ENCODE assay signal across 8 cellular contexts in the genomic region with DNA sequence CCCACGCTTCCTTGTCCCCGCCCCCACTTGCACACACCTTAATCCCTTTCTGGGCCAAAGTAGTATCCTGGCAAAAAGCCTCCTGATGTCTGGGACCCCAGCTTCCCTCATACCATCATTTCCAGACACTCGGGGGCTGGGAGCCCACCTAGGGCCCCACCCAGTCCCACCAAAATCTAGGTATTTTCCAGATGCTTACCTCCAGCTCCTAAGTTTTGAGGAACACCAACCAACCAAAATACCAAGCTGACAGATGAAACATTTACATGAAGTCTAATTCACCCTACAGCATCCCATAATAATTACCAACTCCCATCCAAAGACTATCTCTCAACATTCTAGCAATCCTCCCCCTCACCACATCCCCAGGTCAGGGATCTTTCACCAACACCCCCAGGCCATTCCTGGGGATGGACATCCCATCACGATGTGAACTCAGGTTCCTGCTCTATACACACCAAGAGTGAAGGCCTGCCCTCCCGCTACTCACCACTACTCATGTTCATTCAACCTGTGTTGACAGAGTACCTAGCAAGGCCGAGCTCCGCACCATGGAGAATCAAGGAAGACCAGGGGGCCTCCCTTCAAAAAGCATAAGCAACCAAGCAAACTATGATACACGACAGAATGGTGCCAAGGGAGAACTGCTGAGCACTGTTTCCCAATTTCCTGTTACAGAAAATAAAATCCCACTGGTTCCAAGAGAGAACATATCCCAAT. TPM values are rescaled to one million over a fixed set of nuclear protein-coding genes. Genes with fewer than 3 reads are reported as not detected.
DNase-seq lines count a peak whose midpoint lies in the region; ATAC-seq and TF ChIP-seq lines count a peak whose summit lies in the region.

No MANE protein-coding gene starts in this region.

- H3K27me3 Mint-ChIP-seq in naive thymus-derived CD4-positive, alpha-beta T cell, result no peaks in the 10 kb centered on the region

- BruUV-seq in IMR-90 (replicated peaks; lab: Mats Ljungman, UMichigan), result no TSS peak

- H3K4me3 ChIP-seq in ACC112 (ENCODE audit: low read depth, low read length), result no peak overlapping the region
- no peak overlapping the region for H3K4me3 ChIP-seq in IMR-90 (ENCODE audit: insufficient read depth, low read depth, low read length)
- no peak overlapping the region for H3K4me3 ChIP-seq in naive thymus-derived CD4-positive, alpha-beta T cell (ENCODE audit: low read length)

- no peak overlapping the region for H2AFZ ChIP-seq in ACC112 (ENCODE audit: low read length, unreplicated experiment)
- H2AFZ ChIP-seq in IMR-90 (replicated peaks; ENCODE audit: low read length, poor library complexity), result no peak overlapping the region

- no peak overlapping the region for H4K91ac ChIP-seq in IMR-90 (ENCODE audit: insufficient read depth, low read depth, low read length)

- no peak for TF ChIP-seq CTCF in IMR-90 (conservative IDR thresholded peaks at IDR 0.05; ENCODE audit: low read depth, low read length)

- no peak overlapping the region for H4K5ac ChIP-seq in IMR-90 (ENCODE audit: low read depth, low read length)

- no peak overlapping the region for H3K9ac ChIP-seq in IMR-90 (ENCODE audit: low read depth, low read length)

- peak overlapping the region; percentile 11 for H2AK9ac ChIP-seq in IMR-90 (replicated peaks; ENCODE audit: low read depth, low read length, poor library complexity)

- no peak overlapping the region for H2BK15ac ChIP-seq in IMR-90 (ENCODE audit: low read depth, low read length)

- H3K36me3 ChIP-seq in ACC112 (ENCODE audit: insufficient read depth, low read length), result peaks cover 4% of the 10 kb centered on the region; the same call in 1 of the 2 replicates
- H3K36me3 ChIP-seq in IMR-90 (ENCODE audit: control insufficient read depth, insufficient read depth, low read length), result peaks cover 9% of the 10 kb centered on the region
- peaks cover 0 to 6% (median 0%) of the 10 kb centered on the region in 3 experiments for H3K36me3 ChIP-seq in naive thymus-derived CD4-positive, alpha-beta T cell (ENCODE audit: control insufficient read depth in 2 of 3, insufficient read depth in 3 of 3, low read length in 3 of 3)

- H3K23ac ChIP-seq in IMR-90 (ENCODE audit: low read depth, low read length), result no peak overlapping the region

- no peak overlapping the region for H3K56ac ChIP-seq in IMR-90 (ENCODE audit: extremely low read depth, insufficient read depth, low read length)

- intact Hi-C loops in IMR-90 (cut with micrococcal nuclease), result loop anchor here (5.0 kb wide), 1 partner anchor 51 kb away; the partner anchor contains the start of gene IFFO1
- intact Hi-C loops in naive thymus-derived CD4-positive, alpha-beta T cell (cut with micrococcal nuclease), result loop anchor here (1.0 to 10.0 kb wide), 2 partner anchors 81 to 346 kb away; partner anchors contain the start of genes PTPN6 (in 1 of the 2) and ZNF384 (in 1 of the 2)

- H3K18ac ChIP-seq in IMR-90 (ENCODE audit: low read depth, low read length), result no peak overlapping the region

- H3K27ac ChIP-seq in ACC112 (ENCODE audit: low read depth, low read length) (0 out of 2 replicates have a peak overlapping the region, but pooled peaks have one; percentile 4), IMR-90 (ENCODE audit: insufficient read depth, low read length) (no peak overlapping the region), angular gyrus (ENCODE audit: low read depth, low read length) (peak overlapping the region; percentile 97)
- peak overlapping the region; percentile 96 for H3K27ac ChIP-seq in naive thymus-derived CD4-positive, alpha-beta T cell (ENCODE audit: low read depth, low read length)

- H3K79me1 ChIP-seq in IMR-90 (ENCODE audit: low read depth in 1 of 2, low read length in 2 of 2), result peaks cover 11 to 33% of the 10 kb centered on the region in 2 experiments

- H3K14ac ChIP-seq in IMR-90 (replicated peaks; ENCODE audit: low read depth, low read length), result no peak overlapping the region

- no peak overlapping the region for H3K4me2 ChIP-seq in IMR-90 (ENCODE audit: low read depth, low read length)

- H3K4me1 ChIP-seq in ACC112 (ENCODE audit: control insufficient read depth, insufficient read depth, low read length, unreplicated experiment) (peaks cover 34% of the 10 kb centered on the region), IMR-90 (ENCODE audit: control insufficient read depth, insufficient read depth, low read length) (peaks cover 24% of the 10 kb centered on the region)
- peaks cover 45 to 47% of the 10 kb centered on the region in 2 donors for H3K4me1 ChIP-seq in naive thymus-derived CD4-positive, alpha-beta T cell (ENCODE audit: control insufficient read depth in 2 of 2, insufficient read depth in 2 of 2, low read length in 2 of 2)

- H3K36me3 Mint-ChIP-seq in naive thymus-derived CD4-positive, alpha-beta T cell, result peaks cover 0 to 17% (median 0%) of the 10 kb centered on the region in 5 donors

- H3K27ac Mint-ChIP-seq in naive thymus-derived CD4-positive, alpha-beta T cell, result no peak overlapping the region

- 65% methylated on average over 3 of the region's 8 CpGs; no CpG with 5 or more reads in 1 of the 2 experiments for WGBS in IMR-90 (ENCODE audit: extremely low coverage in 2 of 2, insufficient read length in 1 of 2), 2 experiments

- DNase-seq in IMR-90 (no peak), occipital lobe (lab: John Stamatoyannopoulos, UW) (no peak), NCI-H1105 (lab: John Stamatoyannopoulos, UW) (no peak), 8988T (no peak)
- peak in 3 of 9 donors; percentile 35 to 53 (median 43) for DNase-seq in naive thymus-derived CD4-positive, alpha-beta T cell

- no peak overlapping the region for H2BK5ac ChIP-seq in IMR-90 (ENCODE audit: low read depth, low read length, poor library complexity, severe bottlenecking)

- TF ChIP-seq RAD21 in IMR-90 (IDR thresholded peaks at IDR 0.05; ENCODE audit: low read length), result no peak

- H3K4me1 Mint-ChIP-seq in naive thymus-derived CD4-positive, alpha-beta T cell, result peaks cover 40 to 54% (median 50%) of the 10 kb centered on the region in 7 donors

- POLR2A ChIA-PET in IMR-90 (lab: Charles Lee; ENCODE audit: unreplicated experiment), result no interaction called here
- POLR2A ChIA-PET in naive thymus-derived CD4-positive, alpha-beta T cell (lab: Charles Lee), result interaction anchor here (0.6 to 1.6 kb wide), 12 partner anchors 8 to 335 kb away, joined by 3 to 7 read pairs (median 3); partner anchors contain the start of genes CD4, CDCA3, NOP2 and RNU7-1

- H2BK20ac ChIP-seq in IMR-90 (ENCODE audit: low read depth, low read length), result no peak overlapping the region

- no peaks in the 10 kb centered on the region for H3K9me3 Mint-ChIP-seq in naive thymus-derived CD4-positive, alpha-beta T cell

- H4K20me1 ChIP-seq in IMR-90 (ENCODE audit: insufficient read depth, low read length), result peaks cover 28% of the 10 kb centered on the region

- no peaks in the 10 kb centered on the region for H3K9me3 ChIP-seq in IMR-90 (ENCODE audit: control insufficient read depth, insufficient read depth, low read length)
- no peaks in the 10 kb centered on the region for H3K9me3 ChIP-seq in naive thymus-derived CD4-positive, alpha-beta T cell (ENCODE audit: control insufficient read depth in 2 of 3, low read length in 3 of 3)

- H3K9me1 ChIP-seq in IMR-90 (ENCODE audit: insufficient read depth, low read length), result peaks cover 32% of the 10 kb centered on the region

- H2BK120ac ChIP-seq in IMR-90 (ENCODE audit: low read depth, low read length), result no peak overlapping the region

- H3K79me2 ChIP-seq in ACC112 (ENCODE audit: control insufficient read depth, insufficient read depth, low read length, unreplicated experiment), result peaks cover 25% of the 10 kb centered on the region

- CTCF ChIA-PET in IMR-90 (lab: Yijun Ruan, JAX), result no interaction called here
- CTCF ChIA-PET in naive thymus-derived CD4-positive, alpha-beta T cell (lab: Charles Lee), result interaction anchor here (0.8 to 1.9 kb wide), 4 partner anchors 8 to 144 kb away, joined by 3 to 4 read pairs (median 4); partner anchors contain the start of genes MLF2 and ZNF384

- no peak overlapping the region for H3K4ac ChIP-seq in IMR-90 (ENCODE audit: low read depth, low read length)

- no peak overlapping the region for H3K4me3 Mint-ChIP-seq in naive thymus-derived CD4-positive, alpha-beta T cell

- H3K27me3 ChIP-seq in ACC112 (ENCODE audit: insufficient read depth, low read length), result no peaks in the 10 kb centered on the region
- H3K27me3 ChIP-seq in IMR-90 (ENCODE audit: control insufficient read depth, insufficient read depth, low read length), result no peaks in the 10 kb centered on the region
- no peaks in the 10 kb centered on the region for H3K27me3 ChIP-seq in naive thymus-derived CD4-positive, alpha-beta T cell (ENCODE audit: control insufficient read depth in 2 of 2, insufficient read depth in 2 of 2, low read length in 2 of 2)

- dilution Hi-C loops in IMR-90 (cut with HindIII; ENCODE audit: low sequenced_read_pairs, unreplicated experiment), result no loop called here

- no peak overlapping the region for H4K8ac ChIP-seq in IMR-90 (ENCODE audit: low read depth in 2 of 2, low read length in 2 of 2)

- H2AK5ac ChIP-seq in IMR-90 (ENCODE audit: low read depth, low read length), result peak overlapping the region; percentile 72

- no peak for TF ChIP-seq POLR2A in IMR-90 (IDR thresholded peaks at IDR 0.05; ENCODE audit: low read depth, low read length)

- in situ Hi-C loops in IMR-90 (cut with MboI; ENCODE audit: low sequenced_read_pairs), result no loop called here

- no peak for ATAC-seq in IMR-90 (ENCODE audit: low read depth)
- ATAC-seq in naive thymus-derived CD4-positive, alpha-beta T cell, result no peak
- ATAC-seq in HG03196 (IDR thresholded peaks at IDR 0.05; ENCODE audit: unreplicated experiment), result no peak

RNA-seq across cellular contexts. Expression of gene CHD4, which starts 1.6 kb away (rescaled TPM):
- 262 and 279 TPM in 2 replicates for total RNA-seq in IMR-90 (2012; rRNA removed)
- 99.8 and 116 TPM in 2 replicates for polyA plus RNA-seq in IMR-90 (2012; rRNA removed)
- 56.6 and 65.1 TPM in 2 replicates for polyA plus RNA-seq in IMR-90 (2012; cell fraction: cytosol; rRNA removed)
- polyA plus RNA-seq in IMR-90 (2012; cell fraction: nucleus; rRNA removed; ENCODE audit: low replicate concordance), result 126 and 164 TPM in 2 replicates
- 100 to 1,000 TPM; 246 to 387 (median 267) TPM for total RNA-seq in naive thymus-derived CD4-positive, alpha-beta T cell
- polyA plus RNA-seq in naive thymus-derived CD4-positive, alpha-beta T cell, result 10 to 100 TPM; 41.8 to 91.4 TPM
- 149 TPM for total RNA-seq in occipital lobe

RNA-seq across cellular contexts. Expression of gene LPAR5, which starts 27.0 kb away (rescaled TPM):
- total RNA-seq in IMR-90 (2012; rRNA removed), result not detected in 2 replicates
- polyA plus RNA-seq in IMR-90 (2012; rRNA removed), result not detected in 2 replicates
- 0.01 TPM in 1 of 2 replicates, not detected in the other for polyA plus RNA-seq in IMR-90 (2012; cell fraction: cytosol; rRNA removed)
- not detected in 2 replicates for polyA plus RNA-seq in IMR-90 (2012; cell fraction: nucleus; rRNA removed; ENCODE audit: low replicate concordance)
- 1 to 10 TPM; 3.3 to 8.3 (median 6.4) TPM for total RNA-seq in naive thymus-derived CD4-positive, alpha-beta T cell
- polyA plus RNA-seq in naive thymus-derived CD4-positive, alpha-beta T cell, result 1 to 10 TPM; 6.6 to 6.9 TPM
- total RNA-seq in occipital lobe, result 0.62 TPM

RNA-seq across cellular contexts. Expression of gene ACRBP, which starts 38.5 kb away (rescaled TPM):
- total RNA-seq in IMR-90 (2012; rRNA removed), result not detected in 2 replicates
- 0.27 and 0.38 TPM in 2 replicates for polyA plus RNA-seq in IMR-90 (2012; rRNA removed)
- 0.15 and 1.9 TPM in 2 replicates for polyA plus RNA-seq in IMR-90 (2012; cell fraction: cytosol; rRNA removed)
- polyA plus RNA-seq in IMR-90 (2012; cell fraction: nucleus; rRNA removed; ENCODE audit: low replicate concordance), result 0.88 and 1.2 TPM in 2 replicates
- total RNA-seq in naive thymus-derived CD4-positive, alpha-beta T cell, result 10 to 100 TPM in 2 of 5 experiments, 1 to 10 TPM in 3; 2.3 to 23.0 (median 6.6) TPM
- 1 to 10 TPM in 1 of 2 donors, under 1 TPM in 1; 0.27 to 1.1 TPM for polyA plus RNA-seq in naive thymus-derived CD4-positive, alpha-beta T cell
- 0.62 TPM for total RNA-seq in occipital lobe

RNA-seq across cellular contexts. Expression of gene NOP2, which starts 40.7 kb away (rescaled TPM):
- total RNA-seq in IMR-90 (2012; rRNA removed) (32.5 and 35.8 TPM in 2 replicates), occipital lobe (10.8 TPM)
- 49.9 and 51.7 TPM in 2 replicates for polyA plus RNA-seq in IMR-90 (2012; rRNA removed)
- 11.8 and 18.6 TPM in 2 replicates for polyA plus RNA-seq in IMR-90 (2012; cell fraction: cytosol; rRNA removed)
- polyA plus RNA-seq in IMR-90 (2012; cell fraction: nucleus; rRNA removed; ENCODE audit: low replicate concordance), result 170 and 206 TPM in 2 replicates
- total RNA-seq in naive thymus-derived CD4-positive, alpha-beta T cell, result 100 to 1,000 TPM in 1 of 5 experiments, 10 to 100 TPM in 4; 74.4 to 102 (median 87.6) TPM
- polyA plus RNA-seq in naive thymus-derived CD4-positive, alpha-beta T cell, result 10 to 100 TPM; 24.2 to 53.7 TPM

RNA-seq across cellular contexts. Expression of gene IFFO1, which starts 52.9 kb away (rescaled TPM):
- total RNA-seq in IMR-90 (2012; rRNA removed) (5.6 and 5.8 TPM in 2 replicates), occipital lobe (4.4 TPM)
- polyA plus RNA-seq in IMR-90 (2012; rRNA removed), result 35.1 and 37.8 TPM in 2 replicates
- polyA plus RNA-seq in IMR-90 (2012; cell fraction: cytosol; rRNA removed), result 30.6 and 33.4 TPM in 2 replicates
- 194 and 345 TPM in 2 replicates for polyA plus RNA-seq in IMR-90 (2012; cell fraction: nucleus; rRNA removed; ENCODE audit: low replicate concordance)
- total RNA-seq in naive thymus-derived CD4-positive, alpha-beta T cell, result 10 to 100 TPM; 28.2 to 55.9 (median 45.9) TPM
- polyA plus RNA-seq in naive thymus-derived CD4-positive, alpha-beta T cell, result 10 to 100 TPM in 1 of 2 donors, 1 to 10 TPM in 1; 5.4 to 11.4 TPM
